ENCODE assay signal across 35 cellular contexts in genomic region chr6:88804701-88805100, GRCh38.
A peak's percentile ranks its signal among the peaks of the same experiment; 100 is the strongest.
DNase-seq lines count a peak whose midpoint lies in the region; ATAC-seq and TF ChIP-seq lines count a peak whose summit lies in the region.
"Had no signal": no experiment of that assay in that cellular context is flagged by ENCODE, and none has a peak within 500 bp of the region (broad histone marks: within the 10 kb centered on the region; RNA-seq: fewer than 3 reads in every experiment).

No MANE protein-coding gene starts in this region.

- no peak for TF ChIP-seq CTCF in activated CD8-positive, alpha-beta T cell treated with anti-CD3 and anti-CD28 coated beads for 36 hours (IDR thresholded peaks at IDR 0.05)
- TF ChIP-seq CTCF in fibroblast of mammary gland (conservative IDR thresholded peaks at IDR 0.05; ENCODE audit: control insufficient read depth, insufficient read depth, low read depth, low read length) = no peak
- TF ChIP-seq CTCF in smooth muscle cell (IDR thresholded peaks at IDR 0.05; ENCODE audit: borderline replicate concordance, insufficient read depth, poor library complexity, severe bottlenecking) = no peak
- no peak for TF ChIP-seq CTCF in CD4-positive, alpha-beta T cell (IDR thresholded peaks at IDR 0.05)

- CTCF ChIA-PET in activated CD8-positive, alpha-beta T cell treated with anti-CD3 and anti-CD28 coated beads, Interleukin-2, amount 10 ng/mL, durations not matched to agents 7 days and 5 days (lab: Charles Lee) = no interaction called here
- CTCF ChIA-PET in activated CD8-positive, alpha-beta T cell treated with anti-CD3 and anti-CD28 coated beads for 36 hours (lab: Charles Lee) = no interaction called here
- CTCF ChIA-PET in T-cell (lab: Charles Lee) = no interaction called here
- CTCF ChIA-PET in CD4-positive, alpha-beta T cell (lab: Charles Lee) = no interaction called here

- ATAC-seq in activated CD8-positive, alpha-beta T cell treated with anti-CD3 and anti-CD28 coated beads, Interleukin-2, amount 10 ng/mL, durations not matched to agents 7 days and 5 days = no peak
- ATAC-seq in activated CD8-positive, alpha-beta T cell treated with anti-CD3 and anti-CD28 coated beads for 36 hours = no peak
- ATAC-seq in T-helper 17 cell (no peak), T-cell (replicated peaks in 1 of 4) (no peak)
- ATAC-seq in CD4-positive, alpha-beta T cell (ENCODE audit: poor library complexity) = no peak
- ATAC-seq: activated CD4-positive, alpha-beta T cell treated with anti-CD3 and anti-CD28 coated beads for 36 hours; GM12878; left colon had no signal

- peaks cover 15% of the 10 kb centered on the region for H3K36me3 ChIP-seq in smooth muscle cell (ENCODE audit: low read depth)
- H3K36me3 ChIP-seq: ovary had no signal

- peak overlapping the region; percentile 38 for H3K4me2 ChIP-seq in smooth muscle cell
- H3K4me2 ChIP-seq: PC-9 had no signal

- intact Hi-C loops in activated CD8-positive, alpha-beta T cell treated with anti-CD3 and anti-CD28 coated beads for 36 hours (cut with micrococcal nuclease) = no loop called here
- intact Hi-C loops in CD4-positive, alpha-beta T cell (cut with DNase I, micrococcal nuclease) = no loop called here

- POLR2A ChIA-PET in activated CD8-positive, alpha-beta T cell treated with anti-CD3 and anti-CD28 coated beads, Interleukin-2, amount 10 ng/mL, durations not matched to agents 7 days and 5 days (lab: Charles Lee) = no interaction called here
- POLR2A ChIA-PET in activated CD8-positive, alpha-beta T cell treated with anti-CD3 and anti-CD28 coated beads for 36 hours (lab: Charles Lee) = no interaction called here
- POLR2A ChIA-PET in T-cell (lab: Charles Lee) = no interaction called here
- POLR2A ChIA-PET in CD4-positive, alpha-beta T cell (lab: Charles Lee) = no interaction called here

- H4K20me1 ChIP-seq in smooth muscle cell (ENCODE audit: low read depth) = no peaks in the 10 kb centered on the region

- peaks cover 30% of the 10 kb centered on the region for H3K4me1 Mint-ChIP-seq in activated CD8-positive, alpha-beta T cell treated with anti-CD3 and anti-CD28 coated beads, Interleukin-2, amount 10 ng/mL, durations not matched to agents 7 days and 5 days (ENCODE audit: low read depth)
- H3K4me1 Mint-ChIP-seq in activated CD8-positive, alpha-beta T cell treated with anti-CD3 and anti-CD28 coated beads for 36 hours (ENCODE audit: low read depth) = peaks cover 15% of the 10 kb centered on the region
- H3K4me1 Mint-ChIP-seq in T-helper 17 cell (peaks cover 6% of the 10 kb centered on the region), T-cell (peaks cover 15 to 20% (median 17%) of the 10 kb centered on the region in 3 donors)
- H3K4me1 Mint-ChIP-seq in CD4-positive, alpha-beta T cell (ENCODE audit: low read depth) = peaks cover 15% of the 10 kb centered on the region
- H3K4me1 Mint-ChIP-seq: activated CD4-positive, alpha-beta T cell treated with anti-CD3 and anti-CD28 coated beads for 36 hours; H9 had no signal

- no peaks in the 10 kb centered on the region for H3K9me3 ChIP-seq in T-helper 17 cell (ENCODE audit: control insufficient read depth, low read length, poor library complexity, severe bottlenecking)
- peaks cover 5% of the 10 kb centered on the region for H3K9me3 ChIP-seq in smooth muscle cell (replicated peaks; ENCODE audit: low read depth)
- H3K9me3 ChIP-seq in CD4-positive, alpha-beta T cell (ENCODE audit: control insufficient read depth, low read length) = peaks cover 6% of the 10 kb centered on the region
- H3K9me3 ChIP-seq: ovary, suprapubic skin had no signal

- H3K27ac Mint-ChIP-seq in activated CD8-positive, alpha-beta T cell treated with anti-CD3 and anti-CD28 coated beads, Interleukin-2, amount 10 ng/mL, durations not matched to agents 7 days and 5 days = peak overlapping the region; percentile 5
- H3K27ac Mint-ChIP-seq in activated CD8-positive, alpha-beta T cell treated with anti-CD3 and anti-CD28 coated beads for 36 hours = no peak overlapping the region
- peak overlapping the region; percentile 43 for H3K27ac Mint-ChIP-seq in T-helper 17 cell
- H3K27ac Mint-ChIP-seq in T-cell = no peak overlapping the region
- H3K27ac Mint-ChIP-seq in CD4-positive, alpha-beta T cell = no peak overlapping the region
- H3K27ac Mint-ChIP-seq: activated CD4-positive, alpha-beta T cell treated with anti-CD3 and anti-CD28 coated beads for 36 hours; activated naive CD8-positive, alpha-beta T cell treated with anti-CD3 and anti-CD28 coated beads, Interleukin-2, amount 10 ng/mL, durations not matched to agents 7 days and 5 days; CD4-positive, alpha-beta memory T cell; H9 had no signal

- no peak overlapping the region for H3K9ac ChIP-seq in smooth muscle cell (ENCODE audit: low read depth)

- H3K4me1 ChIP-seq in smooth muscle cell (ENCODE audit: low read depth) = no peaks in the 10 kb centered on the region
- H3K4me1 ChIP-seq: esophagus squamous epithelium, suprapubic skin, upper lobe of left lung had no signal

- peaks cover 52% of the 10 kb centered on the region for H3K36me3 Mint-ChIP-seq in activated CD8-positive, alpha-beta T cell treated with anti-CD3 and anti-CD28 coated beads, Interleukin-2, amount 10 ng/mL, durations not matched to agents 7 days and 5 days (ENCODE audit: low read depth)
- H3K36me3 Mint-ChIP-seq in activated CD8-positive, alpha-beta T cell treated with anti-CD3 and anti-CD28 coated beads for 36 hours (ENCODE audit: low read depth) = peaks cover 59% of the 10 kb centered on the region
- H3K36me3 Mint-ChIP-seq in T-helper 17 cell (ENCODE audit: low read depth) = peaks cover 14% of the 10 kb centered on the region
- H3K36me3 Mint-ChIP-seq in T-cell = peaks cover 68% of the 10 kb centered on the region
- peaks cover 89% of the 10 kb centered on the region for H3K36me3 Mint-ChIP-seq in CD4-positive, alpha-beta T cell (ENCODE audit: low read depth)

- no peaks in the 10 kb centered on the region for H3K27me3 Mint-ChIP-seq in activated CD8-positive, alpha-beta T cell treated with anti-CD3 and anti-CD28 coated beads, Interleukin-2, amount 10 ng/mL, durations not matched to agents 7 days and 5 days (ENCODE audit: low read depth)
- no peaks in the 10 kb centered on the region for H3K27me3 Mint-ChIP-seq in activated CD8-positive, alpha-beta T cell treated with anti-CD3 and anti-CD28 coated beads for 36 hours
- H3K27me3 Mint-ChIP-seq in T-helper 17 cell = no peaks in the 10 kb centered on the region
- H3K27me3 Mint-ChIP-seq in T-cell = no peaks in the 10 kb centered on the region
- H3K27me3 Mint-ChIP-seq in CD4-positive, alpha-beta T cell = no peaks in the 10 kb centered on the region
- H3K27me3 Mint-ChIP-seq: activated CD4-positive, alpha-beta T cell treated with anti-CD3 and anti-CD28 coated beads for 36 hours; activated naive CD8-positive, alpha-beta T cell treated with anti-CD3 and anti-CD28 coated beads, Interleukin-2, amount 10 ng/mL, durations not matched to agents 7 days and 5 days; CD4-positive, alpha-beta memory T cell; central memory CD8-positive, alpha-beta T cell had no signal

- no peaks in the 10 kb centered on the region for H3K27me3 ChIP-seq in smooth muscle cell (ENCODE audit: low read depth)
- H3K27me3 ChIP-seq in CD4-positive, alpha-beta T cell (ENCODE audit: control insufficient read depth, insufficient read depth, low read length) = no peaks in the 10 kb centered on the region
- H3K27me3 ChIP-seq: esophagus squamous epithelium, ovary, suprapubic skin, upper lobe of left lung had no signal

- 81% methylated on average over 2 of the region's 2 CpGs for WGBS in smooth muscle cell (ENCODE audit: low lambda C conversion rate)

- H3K4me3 Mint-ChIP-seq in activated CD8-positive, alpha-beta T cell treated with anti-CD3 and anti-CD28 coated beads, Interleukin-2, amount 10 ng/mL, durations not matched to agents 7 days and 5 days = no peak overlapping the region
- no peak overlapping the region for H3K4me3 Mint-ChIP-seq in activated CD8-positive, alpha-beta T cell treated with anti-CD3 and anti-CD28 coated beads for 36 hours
- no peak overlapping the region for H3K4me3 Mint-ChIP-seq in T-helper 17 cell
- no peak overlapping the region for H3K4me3 Mint-ChIP-seq in T-cell
- no peak overlapping the region for H3K4me3 Mint-ChIP-seq in CD4-positive, alpha-beta T cell
- H3K4me3 Mint-ChIP-seq: activated CD4-positive, alpha-beta T cell treated with anti-CD3 and anti-CD28 coated beads for 36 hours; activated naive CD8-positive, alpha-beta T cell treated with anti-CD3 and anti-CD28 coated beads, Interleukin-2, amount 10 ng/mL, durations not matched to agents 7 days and 5 days; CD4-positive, alpha-beta memory T cell; central memory CD8-positive, alpha-beta T cell; H9; immature natural killer cell; nephron progenitor cell had no signal

- H2AFZ ChIP-seq in smooth muscle cell (ENCODE audit: low read depth) = no peak overlapping the region
- H2AFZ ChIP-seq: PC-9 had no signal

- peaks cover 24% of the 10 kb centered on the region for H3K9me3 Mint-ChIP-seq in activated CD8-positive, alpha-beta T cell treated with anti-CD3 and anti-CD28 coated beads, Interleukin-2, amount 10 ng/mL, durations not matched to agents 7 days and 5 days (ENCODE audit: insufficient read depth)
- H3K9me3 Mint-ChIP-seq in activated CD8-positive, alpha-beta T cell treated with anti-CD3 and anti-CD28 coated beads for 36 hours = peaks cover 15% of the 10 kb centered on the region
- H3K9me3 Mint-ChIP-seq in T-cell = peaks cover 8 to 21% (median 11%) of the 10 kb centered on the region in 3 donors
- peaks cover 8% of the 10 kb centered on the region for H3K9me3 Mint-ChIP-seq in CD4-positive, alpha-beta T cell

- H3K27ac ChIP-seq in smooth muscle cell (ENCODE audit: low read depth) = peak overlapping the region; percentile 39
- H3K27ac ChIP-seq in CD4-positive, alpha-beta T cell (ENCODE audit: low read depth, low read length) = no peak overlapping the region
- H3K27ac ChIP-seq: esophagus squamous epithelium, ovary, PC-9, suprapubic skin, upper lobe of left lung, VCaP had no signal

- H3K4me3 ChIP-seq in fibroblast of mammary gland (ENCODE audit: control insufficient read depth, low read depth, low read length) = no peak overlapping the region
- no peak overlapping the region for H3K4me3 ChIP-seq in smooth muscle cell
- H3K4me3 ChIP-seq: esophagus squamous epithelium, GM12878, ovary, PC-9, suprapubic skin, upper lobe of left lung had no signal

- no peak for DNase-seq in activated CD8-positive, alpha-beta T cell treated with anti-CD3 and anti-CD28 coated beads, Interleukin-2, amount 10 ng/mL, durations not matched to agents 7 days and 5 days
- no peak for DNase-seq in activated CD8-positive, alpha-beta T cell treated with anti-CD3 and anti-CD28 coated beads for 36 hours
- DNase-seq in T-helper 17 cell (no peak), fibroblast of mammary gland (ENCODE audit: low read depth) (peak; percentile 9), smooth muscle cell (lab: John Stamatoyannopoulos, UW; ENCODE audit: unreplicated experiment) (no peak), T-cell (no peak), SW 1271 (lab: John Stamatoyannopoulos, UW) (no peak)
- DNase-seq in CD4-positive, alpha-beta T cell = no peak
- DNase-seq: 8988T; activated CD4-positive, alpha-beta T cell treated with anti-CD3 and anti-CD28 coated beads for 36 hours; activated effector memory CD4-positive, alpha-beta T cell treated with Interleukin-2 at 50 U/mL for 16 hours; activated naive CD8-positive, alpha-beta T cell treated with anti-CD3 and anti-CD28 coated beads, Interleukin-2, amount 10 ng/mL, durations not matched to agents 7 days and 5 days; activated T-cell treated with anti-CD3 and anti-CD28 coated beads for 4 hours; AML-193; CD4-positive, alpha-beta memory T cell; dermis blood vessel endothelial cell; esophagus squamous epithelium; H9; immature natural killer cell; left colon; NCI-H1436 treated with DMSO at 0.1 percent for 48 hours; NCI-H2081 treated with DMSO at 0.1 percent for 48 hours; NCI-H2227 treated with DMSO at 0.1 percent for 48 hours; NCI-H526 treated with DMSO at 0.1 percent for 48 hours; nephron progenitor cell; ovary; PC-9; retina; small intestine; stimulated activated naive CD4-positive, alpha-beta T cell treated with Interleukin-2 at 50 U/mL for 16 hours; upper lobe of left lung had no signal

- H3K79me2 ChIP-seq in smooth muscle cell (ENCODE audit: low read depth) = no peaks in the 10 kb centered on the region

- no peaks in the 10 kb centered on the region for H3F3A ChIP-seq in smooth muscle cell (ENCODE audit: low read depth)

Comparison
In these comparisons a context has a peak if more than half of its experiments do, and no peak if none do; other contexts are left out.
1. H3K27ac Mint-ChIP-seq: peak in activated CD8-positive, alpha-beta T cell treated with anti-CD3 and anti-CD28 coated beads, Interleukin-2, amount 10 ng/mL, durations not matched to agents 7 days and 5 days (single experiment) and T-helper 17 cell (single experiment); none in activated CD8-positive, alpha-beta T cell treated with anti-CD3 and anti-CD28 coated beads for 36 hours (single experiment), T-cell (0 of 2) and CD4-positive, alpha-beta T cell (single experiment).